29 cellular contexts compared by ENCODE assay signal in genomic region chr13:30418075-30418715, GRCh38. TPM values are rescaled to one million over a fixed set of nuclear protein-coding genes. Genes with fewer than 3 reads are reported as not detected.
A peak's percentile ranks its signal among the peaks of the same experiment; 100 is the strongest.
DNase-seq lines count a peak whose midpoint lies in the region; ATAC-seq, FAIRE-seq and TF ChIP-seq lines count a peak whose summit lies in the region.
"Had no signal": no experiment of that assay in that cellular context is flagged by ENCODE, and none has a peak within 500 bp of the region (broad histone marks: within the 10 kb centered on the region; RNA-seq: fewer than 3 reads in every experiment).

No MANE protein-coding gene starts in this region.

- no peak overlapping the region for H3K27ac ChIP-seq in CD8-positive, alpha-beta T cell (ENCODE audit: low read depth, low read length)
- H3K27ac ChIP-seq in transverse colon = peak overlapping the region in 2 of 4 donors; percentile 68 to 98
- H3K27ac ChIP-seq: dorsolateral prefrontal cortex, epithelial cell of prostate, ovary, tibial artery had no signal

- no peak for TF ChIP-seq POLR2A in transverse colon (IDR thresholded peaks at IDR 0.05)

- no peak overlapping the region for H3K4me3 Mint-ChIP-seq in CD8-positive, alpha-beta T cell
- H3K4me3 Mint-ChIP-seq in activated B cell treated with CpG ODN at 0.5 μM for 24 hours (no peak overlapping the region), nephron (peak overlapping the region in 1 of 3 experiments; percentile 71)
- H3K4me3 Mint-ChIP-seq: activated naive CD4-positive, alpha-beta T cell treated with anti-CD3 and anti-CD28 coated beads, Interleukin-2, amount 10 ng/mL, durations not matched to agents 7 days and 5 days; activated T-cell treated with anti-CD3 and anti-CD28 coated beads, Interleukin-2, amount 50 U/mL, for 24 hours had no signal

- no peak for ATAC-seq in CD8-positive, alpha-beta T cell
- no peak for ATAC-seq in activated B cell treated with CpG ODN at 0.5 μM for 24 hours (ENCODE audit: low read depth)

- peaks cover 33% of the 10 kb centered on the region for H3K4me1 Mint-ChIP-seq in CD8-positive, alpha-beta T cell (ENCODE audit: low read depth)
- peaks cover 75% of the 10 kb centered on the region for H3K4me1 Mint-ChIP-seq in activated B cell treated with CpG ODN at 0.5 μM for 24 hours
- peaks cover 35% of the 10 kb centered on the region for H3K4me1 Mint-ChIP-seq in nephron

- 67 to 69% methylated on average over 5 to 6 of the region's 6 CpGs for WGBS in transverse colon (ENCODE audit: low coverage in 1 of 2), 2 donors

- no peak for DNase-seq in CD8-positive, alpha-beta T cell
- DNase-seq in GM19239 (ENCODE audit: insufficient read length, low spot score) (no peak), activated B cell treated with CpG ODN at 0.5 μM for 24 hours (no peak), H4 (ENCODE audit: low spot score) (no peak), transverse colon (no peak), SHP77 treated with DMSO at 0.1 percent for 48 hours (lab: John Stamatoyannopoulos, UW) (no peak), HTR-8/SVneo (ENCODE audit: insufficient read length, low spot score) (no peak)
- DNase-seq: activated CD4-positive, alpha-beta T cell treated with anti-CD3 and anti-CD28 coated beads for 1 hour; activated naive CD4-positive, alpha-beta T cell treated with anti-CD3 and anti-CD28 coated beads, Interleukin-2, amount 10 ng/mL, durations not matched to agents 7 days and 5 days; activated T-cell treated with anti-CD3 and anti-CD28 coated beads, Interleukin-2, amount 50 U/mL, for 24 hours; anterior cingulate cortex; CD8-positive, alpha-beta memory T cell; central memory CD4-positive, alpha-beta T cell; dorsolateral prefrontal cortex; HCEC 1CT; hypothalamus; naive B cell; NCI-H1105; NCI-H2171; ovary; stimulated activated CD4-positive, alpha-beta T cell treated with anti-CD3 and anti-CD28 coated beads, Interleukin-2, amount 100 ng/mL, for 24 hours; stimulated activated naive CD4-positive, alpha-beta T cell; tibial artery had no signal

- H3K36me3 ChIP-seq in CD8-positive, alpha-beta T cell (ENCODE audit: insufficient read depth, low read length) = no peaks in the 10 kb centered on the region
- H3K36me3 ChIP-seq in transverse colon = no peaks in the 10 kb centered on the region
- H3K36me3 ChIP-seq: ovary, tibial artery had no signal

- no peak for TF ChIP-seq CTCF in CD8-positive, alpha-beta T cell (IDR thresholded peaks at IDR 0.05)
- TF ChIP-seq CTCF in activated B cell treated with CpG ODN at 0.5 μM for 24 hours (IDR thresholded peaks at IDR 0.05) (no peak), nephron (IDR thresholded peaks at IDR 0.05; ENCODE audit: unreplicated experiment in 3 of 3) (no peak), transverse colon (IDR thresholded peaks at IDR 0.05) (no peak)

- intact Hi-C loops in CD8-positive, alpha-beta T cell (cut with DNase I, micrococcal nuclease) = no loop called here
- intact Hi-C loops in activated B cell treated with CpG ODN at 0.5 μM for 24 hours (cut with micrococcal nuclease) = no loop called here
- intact Hi-C loops in transverse colon (cut with DNase I; ENCODE audit: low total_unique reads) = no loop called here

- peaks cover 4% of the 10 kb centered on the region for H3K4me1 ChIP-seq in CD8-positive, alpha-beta T cell (ENCODE audit: insufficient read depth, low read length)
- peaks cover 9 to 20% (median 9%) of the 10 kb centered on the region in 4 donors for H3K4me1 ChIP-seq in transverse colon

- no peaks in the 10 kb centered on the region for H3K27me3 Mint-ChIP-seq in CD8-positive, alpha-beta T cell (ENCODE audit: low read depth)
- no peaks in the 10 kb centered on the region for H3K27me3 Mint-ChIP-seq in activated B cell treated with CpG ODN at 0.5 μM for 24 hours
- peaks cover 22% of the 10 kb centered on the region for H3K27me3 Mint-ChIP-seq in nephron (ENCODE audit: low read depth)
- H3K27me3 Mint-ChIP-seq: activated T-cell treated with anti-CD3 and anti-CD28 coated beads, Interleukin-2, amount 50 U/mL, for 24 hours; naive B cell had no signal

- H3K4me3 ChIP-seq in CD8-positive, alpha-beta T cell (ENCODE audit: low read depth, low read length) = no peak overlapping the region
- H3K4me3 ChIP-seq in transverse colon = no peak overlapping the region
- H3K4me3 ChIP-seq: dorsolateral prefrontal cortex, ovary, tibial artery had no signal

- peak; percentile 45 for FAIRE-seq in GM19239 (lab: Jason Lieb, UNC)
- no peak for FAIRE-seq in HTR-8/SVneo (lab: Jason Lieb, UNC)
- FAIRE-seq: frontal cortex, islet of Langerhans had no signal

- in situ Hi-C loops in transverse colon (cut with MboI; ENCODE audit: low pct_ligation_motif_present in 1 of 4, low pct_unique_long_range_greater_than_20kb in 1 of 4, low sequenced_read_pairs in 3 of 4) = no loop called here

- no peaks in the 10 kb centered on the region for H3K9me3 Mint-ChIP-seq in CD8-positive, alpha-beta T cell
- H3K9me3 Mint-ChIP-seq in activated B cell treated with CpG ODN at 0.5 μM for 24 hours = no peaks in the 10 kb centered on the region
- no peaks in the 10 kb centered on the region for H3K9me3 Mint-ChIP-seq in nephron
- H3K9me3 Mint-ChIP-seq: activated naive CD4-positive, alpha-beta T cell treated with anti-CD3 and anti-CD28 coated beads, Interleukin-2, amount 10 ng/mL, durations not matched to agents 7 days and 5 days; activated T-cell treated with anti-CD3 and anti-CD28 coated beads, Interleukin-2, amount 50 U/mL, for 24 hours; CD8-positive, alpha-beta memory T cell; naive B cell had no signal

- H3K27ac Mint-ChIP-seq in CD8-positive, alpha-beta T cell = peak overlapping the region; percentile 21
- H3K27ac Mint-ChIP-seq in activated B cell treated with CpG ODN at 0.5 μM for 24 hours = peak overlapping the region; percentile 26
- peak overlapping the region in 2 of 3 experiments; percentile 72 to 86 for H3K27ac Mint-ChIP-seq in nephron
- H3K27ac Mint-ChIP-seq: activated naive CD4-positive, alpha-beta T cell treated with anti-CD3 and anti-CD28 coated beads, Interleukin-2, amount 10 ng/mL, durations not matched to agents 7 days and 5 days; activated T-cell treated with anti-CD3 and anti-CD28 coated beads, Interleukin-2, amount 50 U/mL, for 24 hours had no signal

- TF ChIP-seq EP300 in transverse colon (IDR thresholded peaks at IDR 0.05; ENCODE audit: low read depth) = no peak

- H3K27me3 ChIP-seq in CD8-positive, alpha-beta T cell (ENCODE audit: insufficient read depth, low read length) = no peaks in the 10 kb centered on the region
- H3K27me3 ChIP-seq in transverse colon = no peaks in the 10 kb centered on the region
- H3K27me3 ChIP-seq: dorsolateral prefrontal cortex, ovary, tibial artery had no signal

- POLR2A ChIA-PET in CD8-positive, alpha-beta T cell (lab: Charles Lee) = no interaction called here
- POLR2A ChIA-PET in activated B cell treated with CpG ODN at 0.5 μM for 24 hours (lab: Charles Lee) = interaction anchor here (0.9 to 2.9 kb wide), 10 partner anchors 9 to 198 kb away, joined by 3 to 13 read pairs (median 6); partner anchors contain the start of gene HMGB1

- CTCF ChIA-PET in CD8-positive, alpha-beta T cell (lab: Charles Lee) = interaction anchor here (0.8 to 4.4 kb wide), 2 partner anchors 10 to 27 kb away, joined by 3 to 21 read pairs; no protein-coding TSS in a partner anchor
- CTCF ChIA-PET in activated B cell treated with CpG ODN at 0.5 μM for 24 hours (lab: Charles Lee) = interaction anchor here (0.6 to 1.1 kb wide), 3 partner anchors 12 to 43 kb away, joined by 3 to 4 read pairs (median 3); no protein-coding TSS in a partner anchor

- no peaks in the 10 kb centered on the region for H3K9me3 ChIP-seq in CD8-positive, alpha-beta T cell (ENCODE audit: low read length)
- H3K9me3 ChIP-seq in transverse colon = no peaks in the 10 kb centered on the region
- H3K9me3 ChIP-seq: ovary, tibial artery had no signal

- peaks cover 3% of the 10 kb centered on the region for H3K36me3 Mint-ChIP-seq in CD8-positive, alpha-beta T cell
- H3K36me3 Mint-ChIP-seq in activated B cell treated with CpG ODN at 0.5 μM for 24 hours (ENCODE audit: low read depth) (peaks cover 3% of the 10 kb centered on the region), nephron (ENCODE audit: low read depth) (no peaks in the 10 kb centered on the region)
- H3K36me3 Mint-ChIP-seq: activated naive CD4-positive, alpha-beta T cell treated with anti-CD3 and anti-CD28 coated beads, Interleukin-2, amount 10 ng/mL, durations not matched to agents 7 days and 5 days; CD8-positive, alpha-beta memory T cell; naive B cell had no signal

RNA-seq across cellular contexts. Expression of gene UBE2L5, which starts 4.1 kb away (rescaled TPM):
- total RNA-seq in CD8-positive, alpha-beta T cell = not detected
- 0.24 and 0.42 TPM in 2 replicates for total RNA-seq in activated B cell treated with CpG ODN at 0.5 μM for 24 hours
- not detected in 2 replicates for total RNA-seq in H4 (2014; rRNA removed; shearing (Covaris generic))
- not detected for total RNA-seq in transverse colon
- total RNA-seq: CD8-positive, alpha-beta memory T cell; frontal cortex; lung microvascular endothelial cell; RPMI7951 had no signal

RNA-seq across cellular contexts. Expression of gene HMGB1, which starts 47.5 kb away (rescaled TPM):
- total RNA-seq in CD8-positive, alpha-beta T cell = 100 to 1,000 TPM; 445 to 453 TPM
- total RNA-seq in activated B cell treated with CpG ODN at 0.5 μM for 24 hours (338 and 354 TPM in 2 replicates), transverse colon (100 to 1,000 TPM; 131 to 274 (median 152) TPM)
- 764 and 846 TPM in 2 replicates for total RNA-seq in H4 (2014; rRNA removed; shearing (Covaris generic))

Comparison
In these comparisons a context has a peak if more than half of its experiments do, and no peak if none do; other contexts are left out.
1. H3K27ac Mint-ChIP-seq: peak in every context shown above with its lines; median percentile 79 in nephron; 26 in activated B cell treated with CpG ODN at 0.5 μM for 24 hours; 21 in CD8-positive, alpha-beta T cell.